Comparison of ENCODE assay signal across 1 cellular context in the genomic region with DNA sequence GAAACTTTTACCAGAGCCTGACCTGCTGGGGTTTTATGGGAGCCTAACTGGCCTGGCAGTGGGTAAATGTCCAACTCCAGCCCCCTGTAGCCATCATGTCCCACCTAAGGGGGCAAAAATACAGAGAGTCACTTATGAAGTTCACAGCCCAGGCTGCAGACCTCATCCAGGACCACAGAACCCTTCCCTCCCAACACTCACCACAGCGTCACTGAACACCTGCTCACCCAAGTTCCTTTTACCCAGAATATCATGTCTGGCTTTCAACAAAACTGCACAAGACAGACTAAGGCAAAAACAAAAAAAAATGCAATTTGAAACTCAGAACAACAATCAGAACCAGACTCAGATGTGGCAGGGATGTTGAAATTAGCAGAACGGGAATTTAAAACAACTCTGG.
TF ChIP-seq lines count a peak whose summit lies in the region.

No MANE protein-coding gene starts in this region.

TF ChIP-seq in HepG2, 621 proteins besides CTCF, POLR2A, EP300 and RAD21:
- TF ChIP-seq, protein P1, sequence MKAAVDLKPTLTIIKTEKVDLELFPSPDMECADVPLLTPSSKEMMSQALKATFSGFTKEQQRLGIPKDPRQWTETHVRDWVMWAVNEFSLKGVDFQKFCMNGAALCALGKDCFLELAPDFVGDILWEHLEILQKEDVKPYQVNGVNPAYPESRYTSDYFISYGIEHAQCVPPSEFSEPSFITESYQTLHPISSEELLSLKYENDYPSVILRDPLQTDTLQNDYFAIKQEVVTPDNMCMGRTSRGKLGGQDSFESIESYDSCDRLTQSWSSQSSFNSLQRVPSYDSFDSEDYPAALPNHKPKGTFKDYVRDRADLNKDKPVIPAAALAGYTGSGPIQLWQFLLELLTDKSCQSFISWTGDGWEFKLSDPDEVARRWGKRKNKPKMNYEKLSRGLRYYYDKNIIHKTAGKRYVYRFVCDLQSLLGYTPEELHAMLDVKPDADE (CRISPR knock-in tag; IDR thresholded peaks at IDR 0.05): no peak
- TF ChIP-seq NR2F6 (IDR thresholded peaks at IDR 0.05) (no peak), NR2F6 (CRISPR knock-in tag; IDR thresholded peaks at IDR 0.05) (no peak), SP4 (CRISPR knock-in tag; IDR thresholded peaks at IDR 0.05) (no peak), ZIK1 (CRISPR knock-in tag; IDR thresholded peaks at IDR 0.05; ENCODE audit: borderline replicate concordance, low read depth) (no peak), MEIS1 (CRISPR knock-in tag; IDR thresholded peaks at IDR 0.05; ENCODE audit: borderline replicate concordance) (no peak), ZNF136 (CRISPR knock-in tag; IDR thresholded peaks at IDR 0.05; ENCODE audit: low read depth) (no peak), ZNF350 (CRISPR knock-in tag; IDR thresholded peaks at IDR 0.05; ENCODE audit: borderline replicate concordance, low read depth) (no peak), KDM5B (CRISPR knock-in tag; IDR thresholded peaks at IDR 0.05; ENCODE audit: borderline replicate concordance) (no peak), ZNF549 (CRISPR knock-in tag; IDR thresholded peaks at IDR 0.05) (no peak), KLF12 (CRISPR knock-in tag; IDR thresholded peaks at IDR 0.05; ENCODE audit: borderline replicate concordance) (no peak)
- TF ChIP-seq, protein P2, sequence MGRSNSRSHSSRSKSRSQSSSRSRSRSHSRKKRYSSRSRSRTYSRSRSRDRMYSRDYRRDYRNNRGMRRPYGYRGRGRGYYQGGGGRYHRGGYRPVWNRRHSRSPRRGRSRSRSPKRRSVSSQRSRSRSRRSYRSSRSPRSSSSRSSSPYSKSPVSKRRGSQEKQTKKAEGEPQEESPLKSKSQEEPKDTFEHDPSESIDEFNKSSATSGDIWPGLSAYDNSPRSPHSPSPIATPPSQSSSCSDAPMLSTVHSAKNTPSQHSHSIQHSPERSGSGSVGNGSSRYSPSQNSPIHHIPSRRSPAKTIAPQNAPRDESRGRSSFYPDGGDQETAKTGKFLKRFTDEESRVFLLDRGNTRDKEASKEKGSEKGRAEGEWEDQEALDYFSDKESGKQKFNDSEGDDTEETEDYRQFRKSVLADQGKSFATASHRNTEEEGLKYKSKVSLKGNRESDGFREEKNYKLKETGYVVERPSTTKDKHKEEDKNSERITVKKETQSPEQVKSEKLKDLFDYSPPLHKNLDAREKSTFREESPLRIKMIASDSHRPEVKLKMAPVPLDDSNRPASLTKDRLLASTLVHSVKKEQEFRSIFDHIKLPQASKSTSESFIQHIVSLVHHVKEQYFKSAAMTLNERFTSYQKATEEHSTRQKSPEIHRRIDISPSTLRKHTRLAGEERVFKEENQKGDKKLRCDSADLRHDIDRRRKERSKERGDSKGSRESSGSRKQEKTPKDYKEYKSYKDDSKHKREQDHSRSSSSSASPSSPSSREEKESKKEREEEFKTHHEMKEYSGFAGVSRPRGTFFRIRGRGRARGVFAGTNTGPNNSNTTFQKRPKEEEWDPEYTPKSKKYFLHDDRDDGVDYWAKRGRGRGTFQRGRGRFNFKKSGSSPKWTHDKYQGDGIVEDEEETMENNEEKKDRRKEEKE (IDR thresholded peaks at IDR 0.05): no peak
- TF ChIP-seq, protein P3, sequence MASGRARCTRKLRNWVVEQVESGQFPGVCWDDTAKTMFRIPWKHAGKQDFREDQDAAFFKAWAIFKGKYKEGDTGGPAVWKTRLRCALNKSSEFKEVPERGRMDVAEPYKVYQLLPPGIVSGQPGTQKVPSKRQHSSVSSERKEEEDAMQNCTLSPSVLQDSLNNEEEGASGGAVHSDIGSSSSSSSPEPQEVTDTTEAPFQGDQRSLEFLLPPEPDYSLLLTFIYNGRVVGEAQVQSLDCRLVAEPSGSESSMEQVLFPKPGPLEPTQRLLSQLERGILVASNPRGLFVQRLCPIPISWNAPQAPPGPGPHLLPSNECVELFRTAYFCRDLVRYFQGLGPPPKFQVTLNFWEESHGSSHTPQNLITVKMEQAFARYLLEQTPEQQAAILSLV (CRISPR knock-in tag; IDR thresholded peaks at IDR 0.05; ENCODE audit: borderline replicate concordance): no peak
- TF ChIP-seq, protein P4, sequence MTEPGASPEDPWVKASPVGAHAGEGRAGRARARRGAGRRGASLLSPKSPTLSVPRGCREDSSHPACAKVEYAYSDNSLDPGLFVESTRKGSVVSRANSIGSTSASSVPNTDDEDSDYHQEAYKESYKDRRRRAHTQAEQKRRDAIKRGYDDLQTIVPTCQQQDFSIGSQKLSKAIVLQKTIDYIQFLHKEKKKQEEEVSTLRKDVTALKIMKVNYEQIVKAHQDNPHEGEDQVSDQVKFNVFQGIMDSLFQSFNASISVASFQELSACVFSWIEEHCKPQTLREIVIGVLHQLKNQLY (CRISPR knock-in tag; IDR thresholded peaks at IDR 0.05): no peak
- TF ChIP-seq, protein P5, sequence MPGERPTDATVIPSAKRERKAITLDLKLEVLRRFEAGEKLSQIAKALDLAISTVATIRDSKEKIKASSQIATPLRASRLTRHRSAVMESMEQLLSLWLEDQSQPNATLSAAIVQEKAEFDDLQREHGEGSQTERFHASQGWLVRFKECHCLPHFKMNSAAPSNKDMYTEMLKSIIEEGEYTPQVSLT (CRISPR knock-in tag; IDR thresholded peaks at IDR 0.05; ENCODE audit: borderline replicate concordance, low read depth): no peak
